ENCODE assay signal across 8 cellular contexts in the genomic region with DNA sequence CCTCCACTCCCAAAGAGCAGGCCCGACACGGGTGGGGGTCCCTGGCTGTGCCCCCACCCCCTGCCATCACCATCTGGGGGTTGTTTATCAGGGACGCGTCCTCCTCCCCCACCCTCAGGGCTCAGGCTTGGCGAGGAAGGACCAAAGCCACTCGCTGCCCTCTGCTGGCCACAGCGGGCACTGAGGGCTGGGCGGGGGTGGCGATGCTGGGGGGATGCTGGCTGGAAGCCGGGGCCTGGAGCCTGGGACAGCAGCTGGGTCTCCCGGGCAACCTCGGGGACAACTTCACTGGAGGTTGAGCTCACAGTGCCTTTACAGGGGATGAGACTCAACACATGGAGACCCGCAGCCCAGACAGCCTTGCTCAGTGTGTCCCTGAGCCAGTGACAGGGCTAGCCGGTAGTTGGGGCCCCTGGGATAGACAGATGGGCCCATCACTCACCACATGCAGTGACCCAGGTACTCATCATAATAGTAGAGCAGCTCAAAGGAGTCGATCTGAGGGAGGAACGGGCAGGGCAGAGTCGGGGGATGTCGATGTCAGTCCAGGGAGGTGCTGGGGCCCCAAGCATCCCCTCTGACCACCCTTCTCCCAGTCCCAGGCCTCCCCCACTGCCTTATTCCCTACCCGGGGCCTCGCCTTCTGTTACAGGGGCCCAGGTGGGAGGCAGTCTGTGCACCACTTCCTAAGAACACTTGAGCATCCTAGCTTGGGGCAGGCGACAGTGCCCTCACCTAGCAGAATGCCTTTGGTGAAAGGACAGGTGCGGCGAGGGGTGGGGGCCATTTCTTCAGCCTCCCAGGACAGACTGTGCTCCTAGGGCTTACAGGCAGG. TPM values are rescaled to one million over a fixed set of nuclear protein-coding genes. Genes with fewer than 3 reads are reported as not detected.
DNase-seq lines count a peak whose midpoint lies in the region; ATAC-seq and TF ChIP-seq lines count a peak whose summit lies in the region.

No MANE protein-coding gene starts in this region.

- H3K36me3 ChIP-seq in rectal smooth muscle tissue (ENCODE audit: control insufficient read depth, insufficient read depth, low read length), result no peaks in the 10 kb centered on the region

- peaks cover 4% of the 10 kb centered on the region for H3K4me1 ChIP-seq in rectal smooth muscle tissue (ENCODE audit: control insufficient read depth, insufficient read depth, low read length)

- ATAC-seq in left cardiac atrium (peak; percentile 57 to 80), GM21390 (IDR thresholded peaks at IDR 0.05; ENCODE audit: unreplicated experiment) (no peak)

- DNase-seq in 8988T, result peak; percentile 56
- DNase-seq in SK-N-DZ (ENCODE audit: low spot score), result peak; percentile 47
- peak; percentile 27 for DNase-seq in amniotic epithelial cell (ENCODE audit: low read depth)
- peak; percentile 71 for DNase-seq in left cardiac atrium
- no peak for DNase-seq in NCI-H1436 treated with DMSO at 0.1 percent for 48 hours (lab: John Stamatoyannopoulos, UW)

- H3K27ac ChIP-seq in rectal smooth muscle tissue (ENCODE audit: low read depth, low read length), result no peak overlapping the region

- H3K4me3 ChIP-seq in GM12875 (ENCODE audit: low read depth, low read length) (no peak overlapping the region), rectal smooth muscle tissue (ENCODE audit: low read length) (peak overlapping the region; percentile 58)

- H3K9ac ChIP-seq in rectal smooth muscle tissue (ENCODE audit: low read length), result no peak overlapping the region

- peak; percentile 83 for TF ChIP-seq CTCF in GM12875 (IDR thresholded peaks at IDR 0.05; ENCODE audit: borderline replicate concordance, insufficient read depth, low read depth, low read length)

- no peaks in the 10 kb centered on the region for H3K27me3 ChIP-seq in rectal smooth muscle tissue (ENCODE audit: control insufficient read depth, insufficient read depth, low read length)

- intact Hi-C loops in left cardiac atrium (cut with DNase I), result no loop called here

RNA-seq across cellular contexts. Expression of gene CALML4, which starts 5.9 kb away (rescaled TPM):
- polyA plus RNA-seq in SK-N-DZ (2014; cell fraction: cytosol; rRNA removed), result 7.5 and 12.1 TPM in 2 replicates
- 40.3 and 60.1 TPM in 2 replicates for polyA plus RNA-seq in SK-N-DZ (2014; cell fraction: nucleus; rRNA removed)
- 1 to 10 TPM; 3.7 to 4.3 TPM for total RNA-seq in left cardiac atrium

RNA-seq across cellular contexts. Expression of gene CLN6, which starts 18.5 kb away (rescaled TPM):
- 79.2 and 95.4 TPM in 2 replicates for polyA plus RNA-seq in SK-N-DZ (2014; cell fraction: cytosol; rRNA removed)
- polyA plus RNA-seq in SK-N-DZ (2014; cell fraction: nucleus; rRNA removed), result 103 and 107 TPM in 2 replicates
- 10 to 100 TPM; 10.7 to 12.3 TPM for total RNA-seq in left cardiac atrium
